21 cellular contexts compared by ENCODE assay signal in genomic region chr11:120023551-120023950, GRCh38.
"Had no signal": no experiment of that assay in that cellular context is flagged by ENCODE, and none has a peak within 500 bp of the region (broad histone marks: within the 10 kb centered on the region; RNA-seq: fewer than 3 reads in every experiment).

No MANE protein-coding gene starts in this region.

- H3K9me3 ChIP-seq: colonic mucosa, ovary, stomach, thoracic aorta, transverse colon had no signal

- H3K27ac ChIP-seq: colonic mucosa, ovary, stomach, thoracic aorta, transverse colon had no signal

- H3K4me1 ChIP-seq: colonic mucosa, stomach had no signal

- H3K4me3 Mint-ChIP-seq: nephron progenitor cell had no signal

- H3K36me3 Mint-ChIP-seq: naive thymus-derived CD4-positive, alpha-beta T cell had no signal

- H3K4me1 Mint-ChIP-seq: naive thymus-derived CD4-positive, alpha-beta T cell had no signal

- ATAC-seq: left lobe of liver; naive thymus-derived CD4-positive, alpha-beta T cell; right cardiac atrium had no signal

- H3K36me3 ChIP-seq: colonic mucosa, ovary, stomach, thoracic aorta, transverse colon had no signal

- DNase-seq: colonic mucosa; dermis blood vessel endothelial cell; effector CD8-positive, alpha-beta T cell; foreskin melanocyte; hippocampal formation; mammary epithelial cell; naive thymus-derived CD4-positive, alpha-beta T cell; nephron progenitor cell; nucleus accumbens; ovary; right cardiac atrium; small intestine; stimulated activated CD4-positive, alpha-beta T cell treated with anti-CD3 and anti-CD28 coated beads, Interleukin-12 subunit alpha, Interleukin-12 subunit beta, amount 100 ng/mL, for 4 hours; stimulated activated naive CD4-positive, alpha-beta T cell; stomach; substantia nigra; transverse colon had no signal

- H3K27ac Mint-ChIP-seq: naive thymus-derived CD4-positive, alpha-beta T cell; progenitor cell of endocrine pancreas had no signal

- H3K9me3 Mint-ChIP-seq: nephron progenitor cell had no signal

- FAIRE-seq: small intestine, urothelium cell line had no signal

- H3K4me3 ChIP-seq: colonic mucosa, ovary, stomach, thoracic aorta, transverse colon had no signal

- H3K27me3 ChIP-seq: colonic mucosa, ovary had no signal
